ENCODE assay signal across 1 cellular context in the genomic region with DNA sequence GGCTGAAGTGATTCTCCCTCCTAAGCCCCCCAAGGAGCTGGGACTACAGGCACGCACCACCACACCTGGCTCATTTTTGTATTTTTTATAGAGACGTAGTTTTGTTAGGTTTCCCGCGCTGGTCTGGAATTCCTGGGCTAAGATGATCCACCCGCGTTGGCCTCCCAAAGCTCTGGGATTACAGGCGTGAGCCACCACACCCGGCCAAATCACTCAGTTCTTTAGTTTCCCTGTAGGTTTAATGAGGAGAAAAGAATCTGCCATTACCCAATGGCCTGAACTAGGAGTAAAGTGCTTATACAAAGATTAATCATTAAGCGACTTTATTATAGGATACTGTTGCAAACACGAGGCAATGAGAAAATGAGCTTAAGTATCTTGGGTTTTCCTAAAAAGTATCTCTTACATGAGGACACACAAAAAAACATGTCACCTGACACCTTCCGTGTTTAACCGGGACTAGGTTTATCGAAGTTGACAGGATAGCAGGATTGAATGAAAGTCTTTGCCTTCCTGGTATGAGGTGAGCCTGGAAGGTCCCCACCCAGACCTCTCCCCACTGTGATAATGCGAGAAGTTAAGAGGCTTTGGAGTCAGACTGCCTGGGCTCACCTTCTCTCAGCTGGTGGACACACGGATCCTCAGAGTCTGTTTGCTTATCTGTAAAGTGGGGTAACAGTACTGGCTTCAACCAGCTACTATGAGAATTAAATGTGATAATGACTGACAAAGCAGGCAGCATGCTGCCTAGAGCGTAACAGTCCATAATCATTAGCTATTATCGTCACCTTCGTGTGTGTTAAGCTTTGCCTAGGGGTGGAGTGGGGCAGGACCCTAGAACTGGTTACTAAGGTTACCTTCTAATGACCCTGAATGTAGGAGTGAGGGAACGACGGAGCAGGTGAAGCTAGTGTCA.
TF ChIP-seq lines count a peak whose summit lies in the region.

No MANE protein-coding gene starts in this region.

TF ChIP-seq in K562, 482 proteins besides CTCF, POLR2A, EP300 and RAD21 (continued from another document):
- TF ChIP-seq, protein P1, sequence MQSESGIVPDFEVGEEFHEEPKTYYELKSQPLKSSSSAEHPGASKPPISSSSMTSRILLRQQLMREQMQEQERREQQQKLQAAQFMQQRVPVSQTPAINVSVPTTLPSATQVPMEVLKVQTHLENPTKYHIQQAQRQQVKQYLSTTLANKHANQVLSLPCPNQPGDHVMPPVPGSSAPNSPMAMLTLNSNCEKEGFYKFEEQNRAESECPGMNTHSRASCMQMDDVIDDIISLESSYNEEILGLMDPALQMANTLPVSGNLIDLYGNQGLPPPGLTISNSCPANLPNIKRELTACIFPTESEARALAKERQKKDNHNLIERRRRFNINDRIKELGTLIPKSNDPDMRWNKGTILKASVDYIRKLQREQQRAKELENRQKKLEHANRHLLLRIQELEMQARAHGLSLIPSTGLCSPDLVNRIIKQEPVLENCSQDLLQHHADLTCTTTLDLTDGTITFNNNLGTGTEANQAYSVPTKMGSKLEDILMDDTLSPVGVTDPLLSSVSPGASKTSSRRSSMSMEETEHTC (IDR thresholded peaks at IDR 0.05) = no peak
- no peak for TF ChIP-seq ZNF311 (CRISPR knock-in tag; IDR thresholded peaks at IDR 0.05)
- no peak for TF ChIP-seq TEAD4 (IDR thresholded peaks at IDR 0.05; ENCODE audit: low read length)
- TF ChIP-seq TEAD4 (CRISPR knock-in tag; IDR thresholded peaks at IDR 0.05; ENCODE audit: borderline replicate concordance) = no peak
- TF ChIP-seq PHF8 (IDR thresholded peaks at IDR 0.05; ENCODE audit: borderline replicate concordance, low read length) = no peak
- TF ChIP-seq, protein P2, sequence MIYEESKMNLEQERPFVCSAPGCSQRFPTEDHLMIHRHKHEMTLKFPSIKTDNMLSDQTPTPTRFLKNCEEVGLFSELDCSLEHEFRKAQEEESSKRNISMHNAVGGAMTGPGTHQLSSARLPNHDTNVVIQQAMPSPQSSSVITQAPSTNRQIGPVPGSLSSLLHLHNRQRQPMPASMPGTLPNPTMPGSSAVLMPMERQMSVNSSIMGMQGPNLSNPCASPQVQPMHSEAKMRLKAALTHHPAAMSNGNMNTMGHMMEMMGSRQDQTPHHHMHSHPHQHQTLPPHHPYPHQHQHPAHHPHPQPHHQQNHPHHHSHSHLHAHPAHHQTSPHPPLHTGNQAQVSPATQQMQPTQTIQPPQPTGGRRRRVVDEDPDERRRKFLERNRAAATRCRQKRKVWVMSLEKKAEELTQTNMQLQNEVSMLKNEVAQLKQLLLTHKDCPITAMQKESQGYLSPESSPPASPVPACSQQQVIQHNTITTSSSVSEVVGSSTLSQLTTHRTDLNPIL (CRISPR knock-in tag; IDR thresholded peaks at IDR 0.05) = no peak
- TF ChIP-seq ETV6 (IDR thresholded peaks at IDR 0.05; ENCODE audit: borderline replicate concordance in 1 of 2, low read depth in 2 of 2, low read length in 1 of 2) = no peak
- TF ChIP-seq ETV6 (CRISPR knock-in tag; IDR thresholded peaks at IDR 0.05; ENCODE audit: borderline replicate concordance) = no peak
- no peak for TF ChIP-seq ZEB2 (IDR thresholded peaks at IDR 0.05)
TF ChIP-seq in K562: peak in this region for 0.
